In genomic region chr12:52494518-52494917, GRCh38 we compare ENCODE assay signal across 16 cellular contexts. TPM values are rescaled to one million over a fixed set of nuclear protein-coding genes. Genes with fewer than 3 reads are reported as not detected.
DNase-seq lines count a peak whose midpoint lies in the region; ATAC-seq, FAIRE-seq and TF ChIP-seq lines count a peak whose summit lies in the region.
"Had no signal": no experiment of that assay in that cellular context is flagged by ENCODE, and none has a peak within 500 bp of the region (broad histone marks: within the 10 kb centered on the region; RNA-seq: fewer than 3 reads in every experiment).

No MANE protein-coding gene starts in this region.

- H3K4me3 ChIP-seq in bronchial epithelial cell (ENCODE audit: low read depth, low read length): peak overlapping the region; percentile 2
- no peak overlapping the region for H3K4me3 ChIP-seq in suprapubic skin
- H3K4me3 ChIP-seq: ascending aorta had no signal

- H3K27ac ChIP-seq in suprapubic skin: peak overlapping the region; percentile 88
- H3K27ac ChIP-seq: ascending aorta, C4-2B had no signal

- no peak overlapping the region for H3K27ac Mint-ChIP-seq in endothelial cell (ENCODE audit: unreplicated experiment)
- no peak overlapping the region for H3K27ac Mint-ChIP-seq in activated CD4-positive, alpha-beta T cell treated with anti-CD3 and anti-CD28 coated beads, Interleukin-2, amount 10 ng/mL, durations not matched to agents 7 days and 5 days
- H3K27ac Mint-ChIP-seq: WTC11 had no signal

- peaks cover 43% of the 10 kb centered on the region for H3K4me1 ChIP-seq in suprapubic skin
- H3K4me1 ChIP-seq: ascending aorta had no signal

- peak; percentile 5 for DNase-seq in HT1080 (ENCODE audit: low read depth)
- peak; percentile 92 for DNase-seq in bronchial epithelial cell (ENCODE audit: low read depth)
- peak; percentile 20 for DNase-seq in iPS-NIHi11 (ENCODE audit: low spot score)
- peak in 1 of 2 donors; percentile 84 for DNase-seq in suprapubic skin (ENCODE audit: low spot score in 2 of 2)
- no peak for DNase-seq in NCI-H2196 (lab: John Stamatoyannopoulos, UW; ENCODE audit: unreplicated experiment)
- no peak for DNase-seq in endothelial cell (ENCODE audit: low spot score)
- DNase-seq in activated CD4-positive, alpha-beta T cell treated with anti-CD3 and anti-CD28 coated beads, Interleukin-2, amount 10 ng/mL, durations not matched to agents 7 days and 5 days: no peak
- DNase-seq: activated T-cell treated with anti-CD3 and anti-CD28 coated beads, Interleukin-2, amount 50 U/mL, for 1 hour; GF-D8; immature natural killer cell; NCI-H82 had no signal

- no peaks in the 10 kb centered on the region for H3K36me3 Mint-ChIP-seq in endothelial cell (ENCODE audit: low read depth, unreplicated experiment)
- H3K36me3 Mint-ChIP-seq in activated CD4-positive, alpha-beta T cell treated with anti-CD3 and anti-CD28 coated beads, Interleukin-2, amount 10 ng/mL, durations not matched to agents 7 days and 5 days (ENCODE audit: low read depth): no peaks in the 10 kb centered on the region
- H3K36me3 Mint-ChIP-seq: immature natural killer cell had no signal

- H3K36me3 ChIP-seq in bronchial epithelial cell (ENCODE audit: control insufficient read depth, insufficient read depth, low read length): peaks cover 18% of the 10 kb centered on the region
- H3K36me3 ChIP-seq in suprapubic skin: no peaks in the 10 kb centered on the region
- H3K36me3 ChIP-seq: ascending aorta had no signal

- WGBS in suprapubic skin: 42% methylated on average over 4 of the region's 4 CpGs

- peaks cover 6% of the 10 kb centered on the region for H3K27me3 Mint-ChIP-seq in endothelial cell (ENCODE audit: unreplicated experiment)
- H3K27me3 Mint-ChIP-seq in activated CD4-positive, alpha-beta T cell treated with anti-CD3 and anti-CD28 coated beads, Interleukin-2, amount 10 ng/mL, durations not matched to agents 7 days and 5 days: peaks cover 25% of the 10 kb centered on the region

- ATAC-seq in GM19452 (IDR thresholded peaks at IDR 0.05; ENCODE audit: unreplicated experiment): no peak

- FAIRE-seq in bronchial epithelial cell (lab: Jason Lieb, UNC): peak; percentile 99

- H3K27me3 ChIP-seq in bronchial epithelial cell (ENCODE audit: control insufficient read depth, insufficient read depth, low read length) (no peaks in the 10 kb centered on the region), suprapubic skin (peaks cover 6% of the 10 kb centered on the region)

- POLR2A ChIA-PET in activated CD4-positive, alpha-beta T cell treated with anti-CD3 and anti-CD28 coated beads, Interleukin-2, amount 10 ng/mL, durations not matched to agents 7 days and 5 days (lab: Charles Lee): no interaction called here

- no peak overlapping the region for H3K4me3 Mint-ChIP-seq in endothelial cell (ENCODE audit: unreplicated experiment)
- no peak overlapping the region for H3K4me3 Mint-ChIP-seq in activated CD4-positive, alpha-beta T cell treated with anti-CD3 and anti-CD28 coated beads, Interleukin-2, amount 10 ng/mL, durations not matched to agents 7 days and 5 days
- H3K4me3 Mint-ChIP-seq: immature natural killer cell, neural crest cell, WTC11 had no signal

- H3K9me3 Mint-ChIP-seq in endothelial cell (ENCODE audit: unreplicated experiment): no peaks in the 10 kb centered on the region
- no peaks in the 10 kb centered on the region for H3K9me3 Mint-ChIP-seq in activated CD4-positive, alpha-beta T cell treated with anti-CD3 and anti-CD28 coated beads, Interleukin-2, amount 10 ng/mL, durations not matched to agents 7 days and 5 days
- H3K9me3 Mint-ChIP-seq: immature natural killer cell, neural crest cell had no signal

- H3K9me3 ChIP-seq in suprapubic skin: no peaks in the 10 kb centered on the region
- H3K9me3 ChIP-seq: ascending aorta had no signal

- no peak for TF ChIP-seq EP300 in suprapubic skin (IDR thresholded peaks at IDR 0.05)

- H3K4me1 Mint-ChIP-seq in endothelial cell (ENCODE audit: unreplicated experiment): peaks cover 8% of the 10 kb centered on the region
- H3K4me1 Mint-ChIP-seq in activated CD4-positive, alpha-beta T cell treated with anti-CD3 and anti-CD28 coated beads, Interleukin-2, amount 10 ng/mL, durations not matched to agents 7 days and 5 days: no peaks in the 10 kb centered on the region
- H3K4me1 Mint-ChIP-seq: immature natural killer cell, neural crest cell had no signal

- CTCF ChIA-PET in activated CD4-positive, alpha-beta T cell treated with anti-CD3 and anti-CD28 coated beads, Interleukin-2, amount 10 ng/mL, durations not matched to agents 7 days and 5 days (lab: Charles Lee): interaction anchor here (0.6 kb wide), 1 partner anchor 395 kb away, joined by 3 read pairs; no protein-coding TSS in a partner anchor

- no peak for TF ChIP-seq POLR2A in suprapubic skin (IDR thresholded peaks at IDR 0.05)

- no peak for TF ChIP-seq CTCF in bronchial epithelial cell (IDR thresholded peaks at IDR 0.05; ENCODE audit: insufficient read depth, low read length, severe bottlenecking)
- no peak for TF ChIP-seq CTCF in suprapubic skin (IDR thresholded peaks at IDR 0.05)
- no peak for TF ChIP-seq CTCF in endothelial cell (IDR thresholded peaks at IDR 0.05; ENCODE audit: unreplicated experiment)

RNA-seq across cellular contexts. Expression of gene KRT6A, which starts 1.5 kb away (rescaled TPM):
- not detected in 2 replicates for total RNA-seq in HT1080 (2014; rRNA removed; shearing (Covaris generic))
- polyA plus RNA-seq in HT1080 (2015; cell fraction: cytosol; rRNA removed): not detected in 2 replicates
- polyA plus RNA-seq in HT1080 (2015; cell fraction: nucleus; rRNA removed): not detected in 2 replicates
- total RNA-seq in bronchial epithelial cell (13,929 and 17,192 TPM in 2 replicates), suprapubic skin (1,000 to 10,000 TPM in 1 of 4 donors, 100 to 1,000 TPM in 2, 10 to 100 TPM in 1; 57.7 to 1,258 (median 594) TPM), endothelial cell (ENCODE audit: unreplicated experiment) (not detected)
- total RNA-seq in activated CD4-positive, alpha-beta T cell treated with anti-CD3 and anti-CD28 coated beads, Interleukin-2, amount 10 ng/mL, durations not matched to agents 7 days and 5 days: not detected
- total RNA-seq: neural crest cell, WTC11 had no signal
- polyA plus RNA-seq: immature natural killer cell had no signal

RNA-seq across cellular contexts. Expression of gene KRT6C, which starts 20.9 kb away (rescaled TPM):
- total RNA-seq in HT1080 (2014; rRNA removed; shearing (Covaris generic)): not detected in 2 replicates
- polyA plus RNA-seq in HT1080 (2015; cell fraction: cytosol; rRNA removed): not detected in 2 replicates
- not detected in 2 replicates for polyA plus RNA-seq in HT1080 (2015; cell fraction: nucleus; rRNA removed)
- total RNA-seq in bronchial epithelial cell (16.8 and 138 TPM in 2 replicates), suprapubic skin (10 to 100 TPM in 2 of 4 donors, 1 to 10 TPM in 1, not detected in 1; 7.8 to 23.7 (median 14.8) TPM), endothelial cell (ENCODE audit: unreplicated experiment) (not detected)
- not detected for total RNA-seq in activated CD4-positive, alpha-beta T cell treated with anti-CD3 and anti-CD28 coated beads, Interleukin-2, amount 10 ng/mL, durations not matched to agents 7 days and 5 days
- total RNA-seq: ascending aorta, neural crest cell, WTC11 had no signal
- polyA plus RNA-seq: immature natural killer cell had no signal

RNA-seq across cellular contexts. Expression of gene KRT5, which starts 25.7 kb away (rescaled TPM):
- total RNA-seq in HT1080 (2014; rRNA removed; shearing (Covaris generic)): not detected in 2 replicates
- polyA plus RNA-seq in HT1080 (2015; cell fraction: cytosol; rRNA removed): not detected in 2 replicates
- not detected in 2 replicates for polyA plus RNA-seq in HT1080 (2015; cell fraction: nucleus; rRNA removed)
- total RNA-seq in bronchial epithelial cell (6,770 and 10,597 TPM in 2 replicates), suprapubic skin (1,000 to 10,000 TPM; 3,026 to 9,625 (median 8,067) TPM), endothelial cell (ENCODE audit: unreplicated experiment) (not detected)
- not detected for total RNA-seq in activated CD4-positive, alpha-beta T cell treated with anti-CD3 and anti-CD28 coated beads, Interleukin-2, amount 10 ng/mL, durations not matched to agents 7 days and 5 days
- total RNA-seq: neural crest cell, WTC11 had no signal
- polyA plus RNA-seq: immature natural killer cell had no signal

RNA-seq across cellular contexts. Expression of gene KRT6B, which starts 42.6 kb away (rescaled TPM):
- total RNA-seq in HT1080 (2014; rRNA removed; shearing (Covaris generic)): not detected in 2 replicates
- polyA plus RNA-seq in HT1080 (2015; cell fraction: cytosol; rRNA removed): not detected in 2 replicates
- polyA plus RNA-seq in HT1080 (2015; cell fraction: nucleus; rRNA removed): not detected in 2 replicates
- 287 and 1,881 TPM in 2 replicates for total RNA-seq in bronchial epithelial cell
- total RNA-seq in suprapubic skin: 100 to 1,000 TPM in 3 of 4 donors, 10 to 100 TPM in 1; 44.8 to 765 (median 249) TPM
- total RNA-seq in endothelial cell (ENCODE audit: unreplicated experiment): not detected
- total RNA-seq in activated CD4-positive, alpha-beta T cell treated with anti-CD3 and anti-CD28 coated beads, Interleukin-2, amount 10 ng/mL, durations not matched to agents 7 days and 5 days: not detected
- total RNA-seq: neural crest cell, WTC11 had no signal

RNA-seq across cellular contexts. Expression of gene KRT71, which starts 58.4 kb away (rescaled TPM):
- not detected in 2 replicates for total RNA-seq in HT1080 (2014; rRNA removed; shearing (Covaris generic))
- polyA plus RNA-seq in HT1080 (2015; cell fraction: cytosol; rRNA removed): not detected in 2 replicates
- polyA plus RNA-seq in HT1080 (2015; cell fraction: nucleus; rRNA removed): not detected in 2 replicates
- total RNA-seq in bronchial epithelial cell (not detected in 2 replicates), suprapubic skin (100 to 1,000 TPM in 1 of 4 donors, 10 to 100 TPM in 2, 1 to 10 TPM in 1; 5.5 to 231 (median 70.8) TPM), endothelial cell (ENCODE audit: unreplicated experiment) (not detected)
- not detected for total RNA-seq in activated CD4-positive, alpha-beta T cell treated with anti-CD3 and anti-CD28 coated beads, Interleukin-2, amount 10 ng/mL, durations not matched to agents 7 days and 5 days
- total RNA-seq: ascending aorta, neural crest cell, WTC11 had no signal
- polyA plus RNA-seq: immature natural killer cell had no signal

Comparison
In these comparisons a context has a peak if more than half of its experiments do, and no peak if none do; other contexts are left out.
1. DNase-seq: peak in HT1080 (single experiment), bronchial epithelial cell (single experiment) and iPS-NIHi11 (single experiment); none in NCI-H2196 (single experiment), endothelial cell (single experiment) and activated CD4-positive, alpha-beta T cell treated with anti-CD3 and anti-CD28 coated beads, Interleukin-2, amount 10 ng/mL, durations not matched to agents 7 days and 5 days (single experiment).
2. RNA of gene KRT6A, which starts 1.5 kb away (total RNA-seq): 13,929 to 17,192 TPM in bronchial epithelial cell and 57.7 to 1,258 TPM in suprapubic skin; not detected in endothelial cell (single experiment), not detected in HT1080 and not detected in activated CD4-positive, alpha-beta T cell treated with anti-CD3 and anti-CD28 coated beads, Interleukin-2, amount 10 ng/mL, durations not matched to agents 7 days and 5 days; every median in the first group is over 10 times any median in the second.
3. RNA of gene KRT5, which starts 25.7 kb away (total RNA-seq): 3,026 to 9,625 TPM in suprapubic skin and 6,770 to 10,597 TPM in bronchial epithelial cell; not detected in HT1080, not detected in endothelial cell (single experiment) and not detected in activated CD4-positive, alpha-beta T cell treated with anti-CD3 and anti-CD28 coated beads, Interleukin-2, amount 10 ng/mL, durations not matched to agents 7 days and 5 days; every median in the first group is over 1,000 times any median in the second.